In genomic region chr13:28056426-28056825, GRCh38 we compare ENCODE assay signal across 24 cellular contexts. TPM values are rescaled to one million over a fixed set of nuclear protein-coding genes. Genes with fewer than 3 reads are reported as not detected.
"Had no signal": no experiment of that assay in that cellular context is flagged by ENCODE, and none has a peak within 500 bp of the region (broad histone marks: within the 10 kb centered on the region; RNA-seq: fewer than 3 reads in every experiment).

No MANE protein-coding gene starts in this region.

- ATAC-seq: activated CD4-positive, alpha-beta T cell treated with anti-CD3 and anti-CD28 coated beads for 36 hours; activated naive CD4-positive, alpha-beta T cell treated with anti-CD3 and anti-CD28 coated beads, Interleukin-2, amount 50 U/mL, for 72 hours; activated T-cell treated with anti-CD3 and anti-CD28 coated beads, Interleukin-2, amount 50 U/mL, for 72 hours; left lung; lower lobe of right lung; sciatic nerve had no signal

- H3K4me3 Mint-ChIP-seq: activated CD4-positive, alpha-beta T cell treated with anti-CD3 and anti-CD28 coated beads for 36 hours; activated T-cell treated with anti-CD3 and anti-CD28 coated beads, Interleukin-2, amount 50 U/mL, for 72 hours; nephron progenitor cell; stimulated activated naive CD8-positive, alpha-beta T cell treated with anti-CD3 and anti-CD28 coated beads, Interleukin-15, Interleukin-2, amounts not matched to agents 100 ng/mL and 50 ng/mL, for 24 hours; T-helper 2 cell treated with Interferon-gamma antibody and Interleukin-4, amounts not matched to agents 5 μg/mL and 100 μg/mL, for 36 hours had no signal

- H3K9me3 Mint-ChIP-seq: activated naive CD4-positive, alpha-beta T cell treated with anti-CD3 and anti-CD28 coated beads, Interleukin-2, amount 50 U/mL, for 72 hours; activated T-cell treated with anti-CD3 and anti-CD28 coated beads, Interleukin-2, amount 50 U/mL, for 72 hours; naive B cell; nephron progenitor cell; stimulated activated naive CD8-positive, alpha-beta T cell treated with anti-CD3 and anti-CD28 coated beads, Interleukin-15, Interleukin-2, amounts not matched to agents 100 ng/mL and 50 ng/mL, for 24 hours; T-helper 2 cell treated with Interferon-gamma antibody and Interleukin-4, amounts not matched to agents 5 μg/mL and 100 μg/mL, for 36 hours had no signal

- DNase-seq: activated CD4-positive, alpha-beta T cell treated with anti-CD3 and anti-CD28 coated beads for 36 hours; activated CD4-positive, CD25-positive, alpha-beta regulatory T cell; activated naive CD4-positive, alpha-beta T cell; activated T-cell treated with anti-CD3 and anti-CD28 coated beads for 4 hours; activated T-cell treated with anti-CD3 and anti-CD28 coated beads, Interleukin-2, amount 50 U/mL, for 72 hours; central memory CD4-positive, alpha-beta T cell; dermis blood vessel endothelial cell; effector CD4-positive, alpha-beta T cell; foreskin melanocyte; left lung; lower lobe of right lung; naive B cell; nephron progenitor cell; ovary; retina; stimulated activated CD4-positive, alpha-beta T cell treated with anti-CD3 and anti-CD28 coated beads, Interleukin-12 subunit alpha, Interleukin-12 subunit beta, amount 100 ng/mL, for 4 hours; stimulated activated CD4-positive, alpha-beta T cell treated with anti-CD3 and anti-CD28 coated beads, Interleukin-4, amount 100 ng/mL, for 1 hour; substantia nigra; upper lobe of left lung had no signal

- H3K4me1 Mint-ChIP-seq: activated CD4-positive, alpha-beta T cell treated with anti-CD3 and anti-CD28 coated beads for 36 hours had no signal

- H3K27me3 Mint-ChIP-seq: naive B cell had no signal

- H3K27ac Mint-ChIP-seq: activated CD4-positive, alpha-beta T cell treated with anti-CD3 and anti-CD28 coated beads for 36 hours; activated naive CD4-positive, alpha-beta T cell treated with anti-CD3 and anti-CD28 coated beads, Interleukin-2, amount 50 U/mL, for 72 hours; activated T-cell treated with anti-CD3 and anti-CD28 coated beads, Interleukin-2, amount 50 U/mL, for 72 hours; nephron progenitor cell; stimulated activated naive CD8-positive, alpha-beta T cell treated with anti-CD3 and anti-CD28 coated beads, Interleukin-15, Interleukin-2, amounts not matched to agents 100 ng/mL and 50 ng/mL, for 24 hours; T-helper 2 cell treated with Interferon-gamma antibody and Interleukin-4, amounts not matched to agents 5 μg/mL and 100 μg/mL, for 36 hours had no signal

- H3K36me3 Mint-ChIP-seq: activated naive CD4-positive, alpha-beta T cell treated with anti-CD3 and anti-CD28 coated beads, Interleukin-2, amount 50 U/mL, for 72 hours; naive B cell had no signal

RNA-seq across cellular contexts. Expression of gene FLT3, which starts 44.0 kb away (rescaled TPM):
- total RNA-seq: activated naive CD4-positive, alpha-beta T cell treated with anti-CD3 and anti-CD28 coated beads, Interleukin-2, amount 50 U/mL, for 72 hours; dermis blood vessel endothelial cell; vagina had no signal
